ENCODE assay signal across 11 cellular contexts in genomic region chr17:82382220-82382932, GRCh38. TPM values are rescaled to one million over a fixed set of nuclear protein-coding genes. Genes with fewer than 3 reads are reported as not detected.
"Had no signal": no experiment of that assay in that cellular context is flagged by ENCODE, and none has a peak within 500 bp of the region (broad histone marks: within the 10 kb centered on the region; RNA-seq: fewer than 3 reads in every experiment).

No MANE protein-coding gene starts in this region.

RNA-seq across cellular contexts. Expression of gene UTS2R, which starts 10.8 kb away (rescaled TPM):
- total RNA-seq: activated CD4-positive, alpha-beta memory T cell treated with anti-CD3 and anti-CD28 coated beads, Interleukin-2, amount 10 ng/mL, durations not matched to agents 7 days and 5 days; activated CD4-positive, alpha-beta T cell treated with anti-CD3 and anti-CD28 coated beads for 36 hours; activated CD4-positive, alpha-beta T cell treated with anti-CD3 and anti-CD28 coated beads, Interleukin-2, amount 10 ng/mL, durations not matched to agents 7 days and 5 days; activated CD8-positive, alpha-beta T cell treated with anti-CD3 and anti-CD28 coated beads, Interleukin-2, amount 10 ng/mL, durations not matched to agents 7 days and 5 days; activated naive CD8-positive, alpha-beta T cell treated with anti-CD3 and anti-CD28 coated beads, Interleukin-2, amount 10 ng/mL, durations not matched to agents 7 days and 5 days; activated T-helper 2 cell treated with anti-CD3 and anti-CD28 coated beads, Interferon-gamma antibody, Interleukin-2, Interleukin-4, amounts not matched to agents 10 μg/mL and 5 μg/mL and 100 μg/mL, durations not matched to agents 14 hours and 24 hours and 36 hours; ascending aorta; bronchial epithelial cell; cerebellum had no signal

RNA-seq across cellular contexts. Expression of gene TEX19, which starts 23.3 kb away (rescaled TPM):
- total RNA-seq: activated CD4-positive, alpha-beta memory T cell treated with anti-CD3 and anti-CD28 coated beads, Interleukin-2, amount 10 ng/mL, durations not matched to agents 7 days and 5 days; activated CD4-positive, alpha-beta T cell treated with anti-CD3 and anti-CD28 coated beads for 36 hours; activated CD8-positive, alpha-beta T cell treated with anti-CD3 and anti-CD28 coated beads, Interleukin-2, amount 10 ng/mL, durations not matched to agents 7 days and 5 days; activated naive CD8-positive, alpha-beta T cell treated with anti-CD3 and anti-CD28 coated beads, Interleukin-2, amount 10 ng/mL, durations not matched to agents 7 days and 5 days; activated T-helper 2 cell treated with anti-CD3 and anti-CD28 coated beads, Interferon-gamma antibody, Interleukin-2, Interleukin-4, amounts not matched to agents 10 μg/mL and 5 μg/mL and 100 μg/mL, durations not matched to agents 14 hours and 24 hours and 36 hours; ascending aorta; bronchial epithelial cell; cerebellum had no signal
- polyA plus RNA-seq: adipose tissue, cardiac muscle cell had no signal

RNA-seq across cellular contexts. Expression of gene SECTM1, which starts 48.8 kb away (rescaled TPM):
- total RNA-seq: cardiac muscle cell had no signal
- polyA plus RNA-seq: cardiac muscle cell had no signal
